Comparison of ENCODE assay signal across 14 cellular contexts in the genomic region with DNA sequence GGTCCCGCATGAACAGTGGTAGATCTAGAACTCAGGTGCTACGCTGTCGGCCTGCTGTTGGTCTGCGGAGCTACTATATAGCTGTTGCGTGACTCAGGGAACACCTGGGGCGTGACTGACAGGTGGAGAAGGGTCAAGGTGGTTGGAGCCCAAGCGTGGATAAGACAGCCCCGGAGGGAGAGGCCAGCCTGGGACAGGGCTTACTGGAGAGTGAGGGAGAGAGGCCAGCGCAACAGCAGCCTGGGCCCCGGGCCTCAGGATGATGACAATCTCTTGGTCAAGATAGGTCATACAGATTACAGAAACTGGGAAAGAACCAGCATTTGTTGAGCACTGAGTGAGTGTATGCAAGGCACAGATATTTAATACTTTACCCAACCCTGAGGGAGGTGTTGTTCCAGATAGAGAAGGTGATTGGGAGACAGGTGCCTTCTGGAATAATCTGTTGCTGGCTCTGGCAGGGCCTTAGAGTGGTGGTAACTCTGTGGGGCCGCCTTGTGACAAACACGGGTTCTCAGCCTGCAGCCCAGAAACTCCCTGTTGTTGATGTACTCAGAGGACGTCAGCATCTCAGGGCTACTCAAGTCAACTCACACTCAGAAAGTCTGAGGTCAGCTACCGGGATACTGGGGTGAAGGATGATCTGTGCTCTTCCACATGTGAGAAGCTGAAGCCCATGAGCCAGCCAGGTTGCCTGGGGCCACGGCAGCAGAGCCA.
DNase-seq lines count a peak whose midpoint lies in the region; ATAC-seq and TF ChIP-seq lines count a peak whose summit lies in the region.
"Had no signal": no experiment of that assay in that cellular context is flagged by ENCODE, and none has a peak within 500 bp of the region (broad histone marks: within the 10 kb centered on the region; RNA-seq: fewer than 3 reads in every experiment).

No MANE protein-coding gene starts in this region.

- no peaks in the 10 kb centered on the region for H3K9me3 ChIP-seq in IMR-90 (ENCODE audit: control insufficient read depth, insufficient read depth, low read length)
- H3K9me3 ChIP-seq in transverse colon, result no peaks in the 10 kb centered on the region
- H3K9me3 ChIP-seq: adrenal gland, uterus had no signal

- H3K27ac ChIP-seq in C4-2B, result peak overlapping the region; percentile 76
- no peak overlapping the region; the same call in 1 of the 2 replicates for H3K27ac ChIP-seq in IMR-90 (ENCODE audit: insufficient read depth, low read length)
- peak overlapping the region in 1 of 4 donors; percentile 11 for H3K27ac ChIP-seq in transverse colon
- H3K27ac ChIP-seq: adrenal gland, HL-60, uterus had no signal

- no peak for TF ChIP-seq POLR2A in IMR-90 (IDR thresholded peaks at IDR 0.05; ENCODE audit: low read depth, low read length)
- TF ChIP-seq POLR2A in transverse colon (IDR thresholded peaks at IDR 0.05), result no peak

- no peak overlapping the region for H3K9ac ChIP-seq in IMR-90 (ENCODE audit: low read depth, low read length)

- H2AK5ac ChIP-seq in IMR-90 (ENCODE audit: low read depth, low read length), result peak overlapping the region; percentile 95

- H2BK20ac ChIP-seq in IMR-90 (ENCODE audit: low read depth, low read length), result peak overlapping the region; percentile 98

- H3K27me3 ChIP-seq in IMR-90 (ENCODE audit: control insufficient read depth, insufficient read depth, low read length) (peaks cover 2% of the 10 kb centered on the region; the same call in 1 of the 2 replicates), transverse colon (peaks cover 2% of the 10 kb centered on the region)
- H3K27me3 ChIP-seq: uterus had no signal

- DNase-seq in IMR-90 (peak; percentile 12), chondrocyte (ENCODE audit: low spot score) (no peak), neural crest cell (ENCODE audit: low read depth, low spot score) (no peak), MV-4-11 (lab: John Stamatoyannopoulos, UW) (no peak), OCI-M2 (lab: John Stamatoyannopoulos, UW; ENCODE audit: unreplicated experiment) (no peak), transverse colon (no peak)
- no peak for DNase-seq in activated naive CD4-positive, alpha-beta T cell (lab: John Stamatoyannopoulos, UW)
- DNase-seq: activated T-cell treated with anti-CD3 and anti-CD28 coated beads for 4 hours; NCI-H2171 treated with DMSO at 0.1 percent for 48 hours; NK-92 treated with Interleukin-12 subunit alpha and Interleukin-12 subunit beta, amount 100 ng/mL, for 24 hours; uterus had no signal

- no peak overlapping the region for H3K4me3 ChIP-seq in IMR-90 (ENCODE audit: insufficient read depth, low read depth, low read length)
- H3K4me3 ChIP-seq in transverse colon, result no peak overlapping the region
- H3K4me3 ChIP-seq: adrenal gland, uterus had no signal

- dilution Hi-C loops in IMR-90 (cut with HindIII; ENCODE audit: low sequenced_read_pairs, unreplicated experiment), result no loop called here

- no peak overlapping the region for H3K4me2 ChIP-seq in IMR-90 (ENCODE audit: low read depth, low read length)

- H3K4me1 ChIP-seq in IMR-90 (ENCODE audit: control insufficient read depth, insufficient read depth, low read length) (peaks cover 25% of the 10 kb centered on the region), transverse colon (peaks cover 3 to 44% (median 21%) of the 10 kb centered on the region in 4 donors)
- H3K4me1 ChIP-seq: adrenal gland, uterus had no signal

- ATAC-seq in IMR-90 (ENCODE audit: low read depth), result no peak

- intact Hi-C loops in IMR-90 (cut with micrococcal nuclease), result no loop called here
- intact Hi-C loops in transverse colon (cut with DNase I; ENCODE audit: low total_unique reads), result no loop called here

- BruUV-seq in IMR-90 (replicated peaks; lab: Mats Ljungman, UMichigan), result no TSS peak

- H4K5ac ChIP-seq in IMR-90 (ENCODE audit: low read depth, low read length), result peak overlapping the region; percentile 45

- H3K36me3 ChIP-seq in IMR-90 (ENCODE audit: control insufficient read depth, insufficient read depth, low read length) (no peaks in the 10 kb centered on the region), transverse colon (no peaks in the 10 kb centered on the region)
- H3K36me3 ChIP-seq: adrenal gland, uterus had no signal

- H3K9me1 ChIP-seq in IMR-90 (ENCODE audit: insufficient read depth, low read length), result peaks cover 25% of the 10 kb centered on the region

- H3K27me3 Mint-ChIP-seq in chondrocyte (ENCODE audit: low read depth) (peaks cover 13% of the 10 kb centered on the region), neural crest cell (ENCODE audit: low read depth) (peaks cover 36% of the 10 kb centered on the region)

- H3K4me1 Mint-ChIP-seq in chondrocyte (ENCODE audit: low read depth) (peaks cover 67% of the 10 kb centered on the region), neural crest cell (peaks cover 64% of the 10 kb centered on the region)

- no peak overlapping the region for H3K27ac Mint-ChIP-seq in chondrocyte (ENCODE audit: unreplicated experiment)
- H3K27ac Mint-ChIP-seq in neural crest cell (ENCODE audit: unreplicated experiment), result peak overlapping the region; percentile 97

- in situ Hi-C loops in IMR-90 (cut with MboI; ENCODE audit: low sequenced_read_pairs) (no loop called here), transverse colon (cut with MboI; ENCODE audit: low pct_ligation_motif_present in 1 of 4, low pct_unique_long_range_greater_than_20kb in 1 of 4, low sequenced_read_pairs in 3 of 4) (no loop called here)

- TF ChIP-seq RAD21 in IMR-90 (IDR thresholded peaks at IDR 0.05; ENCODE audit: low read length), result no peak

- TF ChIP-seq CTCF in C4-2B (conservative IDR thresholded peaks at IDR 0.05), result no peak
- no peak for TF ChIP-seq CTCF in IMR-90 (conservative IDR thresholded peaks at IDR 0.05; ENCODE audit: low read depth, low read length)
- TF ChIP-seq CTCF in chondrocyte (IDR thresholded peaks at IDR 0.05), result no peak
- no peak for TF ChIP-seq CTCF in neural crest cell (conservative IDR thresholded peaks at IDR 0.05)
- TF ChIP-seq CTCF in transverse colon (IDR thresholded peaks at IDR 0.05), result no peak

- peak overlapping the region; percentile 2 for H3K4me3 Mint-ChIP-seq in chondrocyte (ENCODE audit: unreplicated experiment)
- H3K4me3 Mint-ChIP-seq in neural crest cell, result no peak overlapping the region

- H3K14ac ChIP-seq in IMR-90 (replicated peaks; ENCODE audit: low read depth, low read length), result peak overlapping the region; percentile 90

- H3K9me3 Mint-ChIP-seq in chondrocyte (ENCODE audit: low read depth) (no peaks in the 10 kb centered on the region), neural crest cell (no peaks in the 10 kb centered on the region)

- POLR2A ChIA-PET in IMR-90 (lab: Charles Lee; ENCODE audit: unreplicated experiment), result no interaction called here

- peak overlapping the region; percentile 89 for H3K4ac ChIP-seq in IMR-90 (ENCODE audit: low read depth, low read length)

- no peak for TF ChIP-seq EP300 in transverse colon (IDR thresholded peaks at IDR 0.05; ENCODE audit: low read depth)

- H3K36me3 Mint-ChIP-seq in chondrocyte (ENCODE audit: low read depth), result no peaks in the 10 kb centered on the region
- H3K36me3 Mint-ChIP-seq in neural crest cell (ENCODE audit: low read depth), result no peaks in the 10 kb centered on the region

- H4K20me1 ChIP-seq in IMR-90 (ENCODE audit: insufficient read depth, low read length), result peaks cover 5% of the 10 kb centered on the region; the same call in 1 of the 2 replicates

- CTCF ChIA-PET in IMR-90 (lab: Yijun Ruan, JAX), result interaction anchor here (0.6 to 1.1 kb wide), 2 partner anchors 11 to 68 kb away, joined by 3 to 4 read pairs; no protein-coding TSS in a partner anchor

- peak overlapping the region; percentile 36 to 41 for H4K8ac ChIP-seq in IMR-90 (ENCODE audit: low read depth in 2 of 2, low read length in 2 of 2)

- H3K79me1 ChIP-seq in IMR-90 (ENCODE audit: low read depth in 1 of 2, low read length in 2 of 2), result no peaks in the 10 kb centered on the region

- peak overlapping the region; percentile 87 for H4K91ac ChIP-seq in IMR-90 (ENCODE audit: insufficient read depth, low read depth, low read length)

- WGBS in IMR-90 (ENCODE audit: extremely low coverage in 2 of 2, insufficient read length in 1 of 2), 2 experiments, result 92% methylated on average over 10 of the region's 15 CpGs; no CpG with 5 or more reads in 1 of the 2 experiments
- WGBS in transverse colon (ENCODE audit: low coverage in 1 of 2), 2 donors, result 72% methylated on average over 5 to 15 of the region's 15 CpGs

- no peak overlapping the region for H3K56ac ChIP-seq in IMR-90 (ENCODE audit: extremely low read depth, insufficient read depth, low read length)

- peak overlapping the region; percentile 52 for H2BK5ac ChIP-seq in IMR-90 (ENCODE audit: low read depth, low read length, poor library complexity, severe bottlenecking)

- peak overlapping the region; percentile 99; the same call in 2 of the 3 replicates for H2BK15ac ChIP-seq in IMR-90 (ENCODE audit: low read depth, low read length)

- H2AK9ac ChIP-seq in IMR-90 (replicated peaks; ENCODE audit: low read depth, low read length, poor library complexity), result peak overlapping the region; percentile 70

- H2AFZ ChIP-seq in IMR-90 (replicated peaks; ENCODE audit: low read length, poor library complexity), result peak overlapping the region; percentile 91

- 0 out of 2 replicates have a peak overlapping the region, but pooled peaks have one; percentile 57 for H3K23ac ChIP-seq in IMR-90 (ENCODE audit: low read depth, low read length)

- H2BK120ac ChIP-seq in IMR-90 (ENCODE audit: low read depth, low read length), result peak overlapping the region; percentile 90

- peak overlapping the region; percentile 66 for H3K18ac ChIP-seq in IMR-90 (ENCODE audit: low read depth, low read length)

TF ChIP-seq in IMR-90, 13 proteins besides CTCF, POLR2A, EP300 and RAD21:
- TF ChIP-seq USF2 (IDR thresholded peaks at IDR 0.05; ENCODE audit: low read depth, low read length) (no peak), RCOR1 (IDR thresholded peaks at IDR 0.05; ENCODE audit: insufficient replicate concordance, low read length) (no peak), CEBPB (IDR thresholded peaks at IDR 0.05; ENCODE audit: low read depth, low read length) (no peak), MAZ (IDR thresholded peaks at IDR 0.05; ENCODE audit: borderline replicate concordance, low read depth, low read length) (no peak), BHLHE40 (IDR thresholded peaks at IDR 0.05; ENCODE audit: low read depth, low read length) (no peak), NFE2L2 (IDR thresholded peaks at IDR 0.05; ENCODE audit: low read depth, low read length) (no peak), FOS (IDR thresholded peaks at IDR 0.05; ENCODE audit: low read depth, low read length) (no peak)
